Comparison of ENCODE assay signal across 8 cellular contexts in genomic region chr20:46327557-46327956, GRCh38. TPM values are rescaled to one million over a fixed set of nuclear protein-coding genes. Genes with fewer than 3 reads are reported as not detected.
"Had no signal": no experiment of that assay in that cellular context is flagged by ENCODE, and none has a peak within 500 bp of the region (broad histone marks: within the 10 kb centered on the region; RNA-seq: fewer than 3 reads in every experiment).

No MANE protein-coding gene starts in this region.

- H2AFZ ChIP-seq: GM23248 had no signal

- DNase-seq: GM23248, GOT3, H9, HCEC 1CT, KG1 had no signal

- H3K27ac ChIP-seq: GM23248 had no signal

- H3K9ac ChIP-seq: GM23248 had no signal

- H3K4me3 ChIP-seq: GM23248 had no signal

- FAIRE-seq: H54 had no signal

RNA-seq across cellular contexts. Expression of gene CDH22, which starts 19.3 kb away (rescaled TPM):
- total RNA-seq: GM23248, H9, HT-29 had no signal
- polyA plus RNA-seq: GM23248, IgD-negative memory B cell had no signal
